Comparison of ENCODE assay signal across 8 cellular contexts in the genomic region with DNA sequence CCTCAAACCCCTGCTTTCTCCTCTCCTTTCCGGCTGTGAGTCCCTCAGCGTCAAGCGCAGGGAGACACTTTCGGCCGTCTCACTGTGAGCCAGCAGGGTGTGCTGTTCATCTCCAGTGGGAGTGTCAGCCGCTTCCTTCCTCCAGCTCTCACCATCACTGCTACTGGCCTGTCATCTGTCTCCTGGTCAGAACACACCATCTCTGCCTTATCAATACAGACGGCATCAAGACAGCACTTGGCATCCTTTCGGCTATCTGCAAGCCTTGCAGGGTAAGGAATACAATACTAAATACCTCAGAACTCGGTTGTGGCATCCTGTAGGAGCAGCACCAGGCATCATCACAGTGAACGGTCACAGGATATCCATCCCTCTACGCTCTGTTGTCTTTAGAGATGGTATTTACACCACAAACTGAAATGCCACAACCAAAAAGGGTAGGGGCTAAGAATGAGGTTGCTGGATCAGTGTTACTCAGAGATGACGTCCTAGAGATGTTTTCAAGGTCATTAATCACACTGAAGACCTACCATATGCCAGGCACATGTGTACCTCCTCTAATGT. TPM values are rescaled to one million over a fixed set of nuclear protein-coding genes. Genes with fewer than 3 reads are reported as not detected.
DNase-seq lines count a peak whose midpoint lies in the region; ATAC-seq and TF ChIP-seq lines count a peak whose summit lies in the region.

No MANE protein-coding gene starts in this region.

- peaks cover 6% of the 10 kb centered on the region for H3K4me1 ChIP-seq in fibroblast of lung (ENCODE audit: control insufficient read depth, extremely low read depth, insufficient read depth, low read length)
- peaks cover 3% of the 10 kb centered on the region for H3K4me1 ChIP-seq in ovary (ENCODE audit: insufficient read depth)

- peak overlapping the region; percentile 20 for H3K4me2 ChIP-seq in fibroblast of lung (ENCODE audit: extremely low read depth, insufficient read depth, low read length)

- TF ChIP-seq CTCF in AG04450 (IDR thresholded peaks at IDR 0.05; ENCODE audit: low read depth, low read length) (peak; percentile 77), GM12874 (IDR thresholded peaks at IDR 0.05; ENCODE audit: insufficient read depth, low read depth, low read length) (peak; percentile 63), fibroblast of lung (conservative IDR thresholded peaks at IDR 0.05 in 1 of 2, IDR thresholded peaks at IDR 0.05 in 1 of 2; ENCODE audit: low read depth in 1 of 2, low read length in 2 of 2) (peak; percentile 51 to 78), ovary (IDR thresholded peaks at IDR 0.05) (peak in 1 of 3 donors; percentile 17)

- H3K4me3 ChIP-seq in AG04450 (ENCODE audit: low read depth, low read length) (no peak overlapping the region), fibroblast of lung (replicated peaks in 1 of 4; ENCODE audit: control extremely low read depth in 1 of 4, insufficient read depth in 1 of 4, low read depth in 3 of 4, low read length in 4 of 4) (no peak overlapping the region), ovary (no peak overlapping the region)

- no peak overlapping the region for H3K9ac ChIP-seq in fibroblast of lung (ENCODE audit: insufficient read depth, low read length)

- in situ Hi-C loops in SK-MEL-5 (cut with HindIII; ENCODE audit: low pct_unique_long_range_greater_than_20kb, low sequenced_read_pairs): no loop called here

- DNase-seq in AG04450 (ENCODE audit: low read depth, low spot score) (peak; percentile 45), SK-MEL-5 (ENCODE audit: low read depth, low spot score) (peak; percentile 81), fibroblast of lung (ENCODE audit: low read depth in 2 of 2) (peak; percentile 71 to 84), ovary (peak in 4 of 5 donors; percentile 30 to 49 (median 36)), NCI-H1436 treated with DMSO at 0.1 percent for 48 hours (lab: John Stamatoyannopoulos, UW) (no peak)

- H3K36me3 ChIP-seq in fibroblast of lung (ENCODE audit: control insufficient read depth, insufficient read depth, low read length) (no peaks in the 10 kb centered on the region), ovary (no peaks in the 10 kb centered on the region)

- H3K27ac ChIP-seq in AG04450 (ENCODE audit: low read depth, low read length) (peak overlapping the region; percentile 75), fibroblast of lung (ENCODE audit: insufficient read depth, low read length) (peak overlapping the region; percentile 52), ovary (no peak overlapping the region)

- ATAC-seq in HG02759 (IDR thresholded peaks at IDR 0.05; ENCODE audit: unreplicated experiment) (no peak), HG03095 (IDR thresholded peaks at IDR 0.05; ENCODE audit: unreplicated experiment) (no peak)

- H4K20me1 ChIP-seq in fibroblast of lung (ENCODE audit: control insufficient read depth, extremely low read depth, insufficient read depth, low read length): no peaks in the 10 kb centered on the region

- no peak for TF ChIP-seq EP300 in ovary (IDR thresholded peaks at IDR 0.05)

- H3K79me2 ChIP-seq in fibroblast of lung (ENCODE audit: control insufficient read depth, insufficient read depth, low read length): no peaks in the 10 kb centered on the region

- TF ChIP-seq POLR2A in ovary (IDR thresholded peaks at IDR 0.05): no peak

- H2AFZ ChIP-seq in fibroblast of lung (ENCODE audit: low read length): no peak overlapping the region

- H3K27me3 ChIP-seq in AG04450 (ENCODE audit: control insufficient read depth, insufficient read depth, low read length): no peaks in the 10 kb centered on the region
- H3K27me3 ChIP-seq in fibroblast of lung (ENCODE audit: control insufficient read depth, insufficient read depth, low read length): no peaks in the 10 kb centered on the region
- no peaks in the 10 kb centered on the region for H3K27me3 ChIP-seq in ovary

- CTCF ChIA-PET in AG04450 (lab: Charles Lee): interaction anchor here (0.5 to 3.6 kb wide), 7 partner anchors 10 to 190 kb away, joined by 3 to 27 read pairs (median 4); no protein-coding TSS in a partner anchor

- peaks cover 1% of the 10 kb centered on the region; the same call in 1 of the 2 replicates for H3K9me3 ChIP-seq in AG04450 (ENCODE audit: control insufficient read depth, insufficient read depth, low read length)
- H3K9me3 ChIP-seq in fibroblast of lung (ENCODE audit: control insufficient read depth, insufficient read depth, low read depth, low read length): no peaks in the 10 kb centered on the region
- no peaks in the 10 kb centered on the region for H3K9me3 ChIP-seq in ovary

- intact Hi-C loops in ovary (cut with DNase I): no loop called here

- WGBS in ovary, 3 donors: 28 to 32% (median 30%) methylated on average over 12 of the region's 12 CpGs

- POLR2A ChIA-PET in AG04450 (lab: Yijun Ruan, JAX): no interaction called here

RNA-seq across cellular contexts. Expression of gene CMTM4, which starts 20.7 kb away (rescaled TPM):
- polyA plus RNA-seq in AG04450 (2011; rRNA removed) (16.4 and 19.2 TPM in 2 replicates), fibroblast of lung (6.9 and 12.8 TPM in 2 replicates), ovary (1 to 10 TPM; 5.4 to 9.2 TPM)
- polyA minus RNA-seq in AG04450 (2011; rRNA and poly(A)+ RNA removed): 25.2 and 29.4 TPM in 2 replicates
- 32.7 and 36.9 TPM in 2 replicates for total RNA-seq in SK-MEL-5 (2014; rRNA removed; shearing (Covaris generic))
- 28.0 and 43.3 TPM in 2 replicates for polyA plus RNA-seq in SK-MEL-5 (2015; cell fraction: cytosol; rRNA removed)
- polyA plus RNA-seq in SK-MEL-5 (2015; cell fraction: nucleus; rRNA removed): 31.5 and 40.0 TPM in 2 replicates
- total RNA-seq in fibroblast of lung (6.9 and 10.2 TPM in 2 replicates), ovary (10 to 100 TPM; 12.2 to 47.1 (median 15.1) TPM)
- 5.4 and 10.5 TPM in 2 replicates for polyA plus RNA-seq in fibroblast of lung (2012)
- 10.2 and 18.7 TPM in 2 replicates for polyA minus RNA-seq in fibroblast of lung (ENCODE audit: low replicate concordance)

RNA-seq across cellular contexts. Expression of gene DYNC1LI2, which starts 34.2 kb away (rescaled TPM):
- polyA plus RNA-seq in AG04450 (2011; rRNA removed) (86.7 and 88.5 TPM in 2 replicates), fibroblast of lung (78.5 and 83.3 TPM in 2 replicates), ovary (10 to 100 TPM; 44.3 to 91.3 TPM)
- polyA minus RNA-seq in AG04450 (2011; rRNA and poly(A)+ RNA removed): 60.9 and 88.0 TPM in 2 replicates
- 118 and 127 TPM in 2 replicates for total RNA-seq in SK-MEL-5 (2014; rRNA removed; shearing (Covaris generic))
- 85.7 and 103 TPM in 2 replicates for polyA plus RNA-seq in SK-MEL-5 (2015; cell fraction: cytosol; rRNA removed)
- polyA plus RNA-seq in SK-MEL-5 (2015; cell fraction: nucleus; rRNA removed): 533 and 591 TPM in 2 replicates
- total RNA-seq in fibroblast of lung (115 and 173 TPM in 2 replicates), ovary (100 to 1,000 TPM in 3 of 7 donors, 10 to 100 TPM in 4; 71.3 to 116 (median 94.8) TPM)
- 59.8 and 68.3 TPM in 2 replicates for polyA plus RNA-seq in fibroblast of lung (2012)
- 36.1 and 57.3 TPM in 2 replicates for polyA minus RNA-seq in fibroblast of lung (ENCODE audit: low replicate concordance)

Comparison
In these comparisons a context has a peak if more than half of its experiments do, and no peak if none do; other contexts are left out.
1. H3K27ac ChIP-seq: peak in AG04450 (single experiment) and fibroblast of lung (single experiment); none in ovary (0 of 2).